8 cellular contexts compared by ENCODE assay signal in genomic region chr2:175111200-175111657, GRCh38. TPM values are rescaled to one million over a fixed set of nuclear protein-coding genes. Genes with fewer than 3 reads are reported as not detected.
DNase-seq lines count a peak whose midpoint lies in the region; ATAC-seq and TF ChIP-seq lines count a peak whose summit lies in the region.

No MANE protein-coding gene starts in this region.

- H3K27me3 Mint-ChIP-seq in activated CD4-positive, alpha-beta T cell treated with anti-CD3 and anti-CD28 coated beads for 36 hours = no peaks in the 10 kb centered on the region
- no peaks in the 10 kb centered on the region for H3K27me3 Mint-ChIP-seq in MCF 10A (ENCODE audit: insufficient read depth, unreplicated experiment)

- no peak overlapping the region for H3K27ac ChIP-seq in vagina

- H3K27ac Mint-ChIP-seq in activated CD4-positive, alpha-beta T cell treated with anti-CD3 and anti-CD28 coated beads for 36 hours = no peak overlapping the region
- no peak overlapping the region for H3K27ac Mint-ChIP-seq in MCF 10A (ENCODE audit: low read depth, unreplicated experiment)

- H3K36me3 Mint-ChIP-seq in activated CD4-positive, alpha-beta T cell treated with anti-CD3 and anti-CD28 coated beads for 36 hours (ENCODE audit: low read depth) = peaks cover 37% of the 10 kb centered on the region
- H3K36me3 Mint-ChIP-seq in MCF 10A (ENCODE audit: insufficient read depth, unreplicated experiment) = peaks cover 71% of the 10 kb centered on the region

- TF ChIP-seq POLR2A in vagina (IDR thresholded peaks at IDR 0.05) = no peak

- BruUV-seq in MCF 10A (replicated peaks; lab: Mats Ljungman, UMichigan) = no TSS peak

- no peaks in the 10 kb centered on the region for H3K27me3 ChIP-seq in vagina

- H3K36me3 ChIP-seq in vagina = peaks cover 0 to 26% of the 10 kb centered on the region in 2 donors

- no peaks in the 10 kb centered on the region for H3K9me3 Mint-ChIP-seq in activated CD4-positive, alpha-beta T cell treated with anti-CD3 and anti-CD28 coated beads for 36 hours (ENCODE audit: low read depth)
- no peaks in the 10 kb centered on the region for H3K9me3 Mint-ChIP-seq in MCF 10A (ENCODE audit: unreplicated experiment)

- peak; percentile 44 for ATAC-seq in activated CD4-positive, alpha-beta T cell treated with anti-CD3 and anti-CD28 coated beads for 36 hours
- ATAC-seq in HG02852 (IDR thresholded peaks at IDR 0.05; ENCODE audit: unreplicated experiment) = peak; percentile 79
- ATAC-seq in left colon = peak; percentile 54

- peaks cover 5% of the 10 kb centered on the region for H3K4me1 Mint-ChIP-seq in activated CD4-positive, alpha-beta T cell treated with anti-CD3 and anti-CD28 coated beads for 36 hours
- no peaks in the 10 kb centered on the region for H3K4me1 Mint-ChIP-seq in MCF 10A (ENCODE audit: insufficient read depth, unreplicated experiment)

- peak; percentile 58 for TF ChIP-seq CTCF in MCF 10A (IDR thresholded peaks at IDR 0.05; ENCODE audit: unreplicated experiment)
- TF ChIP-seq CTCF in vagina (IDR thresholded peaks at IDR 0.05) = peak in 2 of 3 experiments; percentile 25 to 54

- H3K4me3 Mint-ChIP-seq in activated CD4-positive, alpha-beta T cell treated with anti-CD3 and anti-CD28 coated beads for 36 hours = no peak overlapping the region
- no peak overlapping the region for H3K4me3 Mint-ChIP-seq in MCF 10A (ENCODE audit: unreplicated experiment)

- H3K9me3 ChIP-seq in vagina = no peaks in the 10 kb centered on the region

- CTCF ChIA-PET in activated CD4-positive, alpha-beta T cell treated with anti-CD3 and anti-CD28 coated beads for 36 hours (lab: Charles Lee) = interaction anchor here (0.6 to 1.7 kb wide), 9 partner anchors 10 to 654 kb away, joined by 3 to 5 read pairs (median 4); no protein-coding TSS in a partner anchor
- CTCF ChIA-PET in MCF 10A (lab: Yijun Ruan, JAX) = interaction anchor here (0.7 to 1.4 kb wide), 10 partner anchors 9 to 140 kb away, joined by 3 to 7 read pairs (median 3); no protein-coding TSS in a partner anchor

- POLR2A ChIA-PET in activated CD4-positive, alpha-beta T cell treated with anti-CD3 and anti-CD28 coated beads for 36 hours (lab: Charles Lee) = no interaction called here
- POLR2A ChIA-PET in MCF 10A (lab: Yijun Ruan, JAX) = interaction anchor here (0.7 to 1.6 kb wide), 4 partner anchors 34 to 415 kb away, joined by 3 to 7 read pairs (median 4); partner anchors contain the start of gene ATF2

- intact Hi-C loops in activated CD4-positive, alpha-beta T cell treated with anti-CD3 and anti-CD28 coated beads for 36 hours (cut with DNase I, micrococcal nuclease) = loop anchor here (1.0 to 5.0 kb wide), 3 partner anchors 70 to 171 kb away; partner anchors contain the start of gene ATP5MC3 (in 2 of the 2)
- intact Hi-C loops in MCF 10A (cut with micrococcal nuclease) = loop anchor here (1.0 to 2.0 kb wide), 3 partner anchors 56 to 171 kb away; partner anchors contain the start of gene ATP5MC3
- intact Hi-C loops in left colon (cut with DNase I, micrococcal nuclease) = no loop called here
- intact Hi-C loops in vagina (cut with DNase I) = no loop called here

- DNase-seq in activated CD4-positive, alpha-beta T cell treated with anti-CD3 and anti-CD28 coated beads for 36 hours = no peak
- DNase-seq in activated CD4-positive, alpha-beta T cell treated with anti-CD3 and anti-CD28 coated beads for 1 hour = no peak
- DNase-seq in NCI-H748 (lab: John Stamatoyannopoulos, UW; ENCODE audit: unreplicated experiment) (peak; percentile 51), MCF 10A (ENCODE audit: unreplicated experiment) (peak; percentile 57), left colon (no peak), vagina (ENCODE audit: extremely low spot score in 2 of 2) (no peak), cortex of kidney (lab: John Stamatoyannopoulos, UW) (no peak)

- no peak overlapping the region for H3K4me3 ChIP-seq in vagina

- no peaks in the 10 kb centered on the region for H3K4me1 ChIP-seq in vagina

RNA-seq across cellular contexts. Expression of gene ATF2, which starts 56.8 kb away (rescaled TPM):
- 10 to 100 TPM; 52.2 to 67.5 TPM for total RNA-seq in activated CD4-positive, alpha-beta T cell treated with anti-CD3 and anti-CD28 coated beads for 36 hours
- total RNA-seq in MCF 10A (2022) (58.5 and 63.9 TPM in 2 replicates), left colon (10 to 100 TPM; 35.4 to 36.9 TPM), vagina (40.5 TPM)

Comparison
In these comparisons a context has a peak if more than half of its experiments do, and no peak if none do; other contexts are left out.
1. DNase-seq: peak in NCI-H748 (single experiment) and MCF 10A (single experiment); none in activated CD4-positive, alpha-beta T cell treated with anti-CD3 and anti-CD28 coated beads for 36 hours (single experiment), activated CD4-positive, alpha-beta T cell treated with anti-CD3 and anti-CD28 coated beads for 1 hour (single experiment), left colon (0 of 2), vagina (0 of 2) and cortex of kidney (single experiment).
2. intact Hi-C loops: an anchor here in activated CD4-positive, alpha-beta T cell treated with anti-CD3 and anti-CD28 coated beads for 36 hours (1.0 to 5.0 kb wide) and MCF 10A (1.0 to 2.0 kb wide); none called in left colon and vagina.
3. Peak in every context shown above with its lines, with median percentiles within 50 percentile points of each other: ATAC-seq.